In genomic region chr6:44806656-44807055, GRCh38 we compare ENCODE assay signal across 16 cellular contexts.
"Had no signal": no experiment of that assay in that cellular context is flagged by ENCODE, and none has a peak within 500 bp of the region (broad histone marks: within the 10 kb centered on the region; RNA-seq: fewer than 3 reads in every experiment).

No MANE protein-coding gene starts in this region.

- H3K27me3 Mint-ChIP-seq: activated CD4-positive, alpha-beta memory T cell treated with anti-CD3 and anti-CD28 coated beads, Interleukin-2, amount 10 ng/mL, durations not matched to agents 7 days and 5 days; activated naive CD8-positive, alpha-beta T cell treated with anti-CD3 and anti-CD28 coated beads, Interleukin-2, amount 10 ng/mL, durations not matched to agents 7 days and 5 days; stimulated activated naive CD8-positive, alpha-beta T cell treated with anti-CD3 and anti-CD28 coated beads, Interleukin-15, amount 100 ng/mL, for 72 hours had no signal

- H3K36me3 Mint-ChIP-seq: natural killer cell treated with Interleukin-12 subunit alpha and Interleukin-12 subunit beta and Interleukin-15 and Interleukin-18, amount 100 ng/mL, for 72 hours had no signal

- H3K27ac ChIP-seq: dorsolateral prefrontal cortex, esophagus muscularis mucosa, thoracic aorta had no signal

- H3K36me3 ChIP-seq: esophagus muscularis mucosa, thoracic aorta had no signal

- H3K27ac Mint-ChIP-seq: activated CD4-positive, alpha-beta memory T cell treated with anti-CD3 and anti-CD28 coated beads, Interleukin-2, amount 10 ng/mL, durations not matched to agents 7 days and 5 days; activated naive CD8-positive, alpha-beta T cell treated with anti-CD3 and anti-CD28 coated beads, Interleukin-2, amount 10 ng/mL, durations not matched to agents 7 days and 5 days; natural killer cell treated with Interleukin-12 subunit alpha and Interleukin-12 subunit beta and Interleukin-15 and Interleukin-18, amount 100 ng/mL, for 72 hours; stimulated activated naive CD8-positive, alpha-beta T cell treated with anti-CD3 and anti-CD28 coated beads, Interleukin-15, amount 100 ng/mL, for 72 hours had no signal

- H3K4me3 Mint-ChIP-seq: activated CD4-positive, alpha-beta memory T cell treated with anti-CD3 and anti-CD28 coated beads, Interleukin-2, amount 10 ng/mL, durations not matched to agents 7 days and 5 days; activated naive CD8-positive, alpha-beta T cell treated with anti-CD3 and anti-CD28 coated beads, Interleukin-2, amount 10 ng/mL, durations not matched to agents 7 days and 5 days; natural killer cell treated with Interleukin-12 subunit alpha and Interleukin-12 subunit beta and Interleukin-15 and Interleukin-18, amount 100 ng/mL, for 72 hours; stimulated activated naive CD8-positive, alpha-beta T cell treated with anti-CD3 and anti-CD28 coated beads, Interleukin-15, amount 100 ng/mL, for 72 hours had no signal

- H3K9me3 Mint-ChIP-seq: natural killer cell treated with Interleukin-12 subunit alpha and Interleukin-12 subunit beta and Interleukin-15 and Interleukin-18, amount 100 ng/mL, for 72 hours had no signal

- ATAC-seq: natural killer cell treated with Interleukin-12 subunit alpha and Interleukin-12 subunit beta and Interleukin-15 and Interleukin-18, amount 100 ng/mL, for 72 hours; stimulated activated naive CD8-positive, alpha-beta T cell treated with anti-CD3 and anti-CD28 coated beads, Interleukin-15, amount 100 ng/mL, for 72 hours had no signal

- H3K27me3 ChIP-seq: dorsolateral prefrontal cortex, esophagus muscularis mucosa had no signal

- H3K9me3 ChIP-seq: esophagus muscularis mucosa, thoracic aorta had no signal

- H3K4me3 ChIP-seq: dorsolateral prefrontal cortex, esophagus muscularis mucosa, thoracic aorta had no signal

- DNase-seq: activated CD4-positive, alpha-beta memory T cell treated with anti-CD3 and anti-CD28 coated beads, Interleukin-2, amount 10 ng/mL, durations not matched to agents 7 days and 5 days; activated CD4-positive, alpha-beta T cell treated with anti-CD3 and anti-CD28 coated beads for 1 hour; activated gamma-delta T cell treated with Interleukin-2 at 50 U/mL for 16 hours; activated naive CD8-positive, alpha-beta T cell treated with anti-CD3 and anti-CD28 coated beads, Interleukin-2, amount 10 ng/mL, durations not matched to agents 7 days and 5 days; activated T-cell treated with anti-CD3 and anti-CD28 coated beads, Interleukin-2, amount 50 U/mL, for 48 hours; anterior cingulate cortex; dorsolateral prefrontal cortex; head of caudate nucleus; mammary epithelial cell; stimulated activated CD4-positive, alpha-beta T cell treated with anti-CD3 and anti-CD28 coated beads, Interleukin-15, amount 100 ng/mL, for 24 hours; stimulated activated CD4-positive, alpha-beta T cell treated with anti-CD3 and anti-CD28 coated beads, Interleukin-4, amount 100 ng/mL, for 4 hours; stimulated activated naive CD8-positive, alpha-beta T cell treated with anti-CD3 and anti-CD28 coated beads, Interleukin-15, amount 100 ng/mL, for 72 hours; T-helper 2 cell had no signal
